In the genomic region with DNA sequence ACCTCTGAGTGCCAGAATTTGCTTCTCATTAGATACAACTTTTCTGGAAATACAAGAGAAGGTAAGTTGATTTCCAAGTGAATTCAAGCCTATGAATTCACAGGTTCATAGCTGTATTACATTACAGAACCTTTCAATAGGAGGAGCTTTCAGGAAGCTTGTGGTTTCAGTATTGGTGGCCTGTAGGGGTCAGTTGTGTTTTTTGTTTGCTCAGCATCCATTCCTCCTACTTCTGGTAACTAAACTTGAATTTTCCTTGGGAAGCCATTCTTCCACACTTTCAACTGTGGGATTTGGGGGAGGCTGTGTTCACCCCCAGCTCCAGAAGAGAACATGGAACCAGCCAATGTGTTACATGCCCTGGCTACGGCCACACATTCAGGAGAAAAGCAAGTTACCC, we compare ENCODE assay signal across 16 cellular contexts. TPM values are rescaled to one million over a fixed set of nuclear protein-coding genes. Genes with fewer than 3 reads are reported as not detected.
A peak's percentile ranks its signal among the peaks of the same experiment; 100 is the strongest.
DNase-seq lines count a peak whose midpoint lies in the region; ATAC-seq and TF ChIP-seq lines count a peak whose summit lies in the region.
"Had no signal": no experiment of that assay in that cellular context is flagged by ENCODE, and none has a peak within 500 bp of the region (broad histone marks: within the 10 kb centered on the region; RNA-seq: fewer than 3 reads in every experiment).

No MANE protein-coding gene starts in this region.

- no peak overlapping the region for H2BK15ac ChIP-seq in H9 (ENCODE audit: low read depth, low read length)

- WGBS in H9 (ENCODE audit: extremely low coverage, insufficient read length, low lambda C conversion rate) = no CpG with 5 or more reads among the region's 1 CpG
- WGBS in hepatocyte (ENCODE audit: low lambda C conversion rate, missing lambda C conversion rate) = 79% methylated on average over 1 of the region's 1 CpG

- H3K4me2 ChIP-seq in H9 (ENCODE audit: insufficient read depth, insufficient read length, low read length) (no peak overlapping the region), hepatocyte (no peak overlapping the region)

- H3K4me3 ChIP-seq in hepatocyte = no peak overlapping the region
- H3K4me3 ChIP-seq: BLaER1 treated with 17β-estradiol and CSF1 and Interleukin-3, amounts not matched to agents 10 nM and 100 nM; body of pancreas; SJSA1 had no signal

- H3T11ph ChIP-seq in H9 (ENCODE audit: low read length) = no peak overlapping the region

- H2AFZ ChIP-seq in H9 (ENCODE audit: low read length) (no peak overlapping the region), hepatocyte (no peak overlapping the region)

- H3K36me3 Mint-ChIP-seq in H9 (ENCODE audit: insufficient read depth in 1 of 3, low read depth in 3 of 3) = no peaks in the 10 kb centered on the region
- H3K36me3 Mint-ChIP-seq: naive B cell had no signal

- H3K9me2 ChIP-seq in hepatocyte (replicated peaks; ENCODE audit: insufficient read depth) = no peaks in the 10 kb centered on the region

- H3K79me1 ChIP-seq in H9 (ENCODE audit: insufficient read depth, low read depth, low read length, poor library complexity, severe bottlenecking) = no peaks in the 10 kb centered on the region

- DNase-seq in Caki2 (ENCODE audit: low read depth) (peak; percentile 28), H9 (no peak), SK-MEL-5 (ENCODE audit: low read depth, low spot score) (peak; percentile 52), hepatocyte (ENCODE audit: low spot score) (no peak), GM20000 (ENCODE audit: low spot score) (no peak), DMS53 treated with DMSO at 0.1 percent for 48 hours (lab: John Stamatoyannopoulos, UW; ENCODE audit: unreplicated experiment) (no peak)
- DNase-seq: activated CD4-positive, CD25-positive, alpha-beta regulatory T cell treated with anti-CD3 and anti-CD28 coated beads, Interleukin-2, amount 50 U/mL, for 72 hours; activated T-cell treated with anti-CD3 and anti-CD28 coated beads, Interleukin-2, amount 50 U/mL, for 48 hours; body of pancreas; Karpas-422; naive B cell had no signal

- H3K79me2 ChIP-seq in H9 (ENCODE audit: insufficient read depth, low read length) (no peaks in the 10 kb centered on the region), hepatocyte (no peaks in the 10 kb centered on the region)

- no peak overlapping the region for H3K9ac ChIP-seq in H9 (ENCODE audit: extremely low read depth, insufficient read length, low read length)
- H3K9ac ChIP-seq: BLaER1 treated with 17β-estradiol and CSF1 and Interleukin-3, amounts not matched to agents 10 nM and 100 nM had no signal

- no peak overlapping the region for H2AK5ac ChIP-seq in H9 (ENCODE audit: insufficient read length, low read length)

- H3K4me1 Mint-ChIP-seq in H9 = peaks cover 4 to 6% of the 10 kb centered on the region in 2 experiments

- H3K4me3 Mint-ChIP-seq in H9 = no peak overlapping the region
- H3K4me3 Mint-ChIP-seq: naive B cell had no signal

- H4K20me1 ChIP-seq in H9 (ENCODE audit: control insufficient read depth, insufficient read depth, insufficient read length) (no peaks in the 10 kb centered on the region), hepatocyte (ENCODE audit: insufficient read depth, poor library complexity, severe bottlenecking) (no peaks in the 10 kb centered on the region)
- H4K20me1 ChIP-seq: BLaER1 treated with 17β-estradiol and CSF1 and Interleukin-3, amounts not matched to agents 10 nM and 100 nM had no signal

- H2BK12ac ChIP-seq in H9 (ENCODE audit: insufficient read length, low read depth, low read length) = no peak overlapping the region

- no peak overlapping the region for H2BK5ac ChIP-seq in H9 (ENCODE audit: insufficient read length, low read length)

- ATAC-seq in HG03439 (IDR thresholded peaks at IDR 0.05; ENCODE audit: unreplicated experiment) (no peak), GM21360 (IDR thresholded peaks at IDR 0.05; ENCODE audit: unreplicated experiment) (no peak)
- ATAC-seq: body of pancreas, sciatic nerve had no signal

- H3K27me3 ChIP-seq in H9 (ENCODE audit: insufficient read depth, low read length) (no peaks in the 10 kb centered on the region), hepatocyte (no peaks in the 10 kb centered on the region)
- H3K27me3 ChIP-seq: BLaER1 treated with 17β-estradiol and CSF1 and Interleukin-3, amounts not matched to agents 10 nM and 100 nM; body of pancreas; SJSA1 had no signal

- H3K27ac ChIP-seq in H9 (ENCODE audit: insufficient read length, low read depth, low read length) (no peak overlapping the region), hepatocyte (no peak overlapping the region)
- H3K27ac ChIP-seq: BLaER1 treated with 17β-estradiol and CSF1 and Interleukin-3, amounts not matched to agents 10 nM and 100 nM; body of pancreas; SJSA1 had no signal

- no peak overlapping the region for H4K91ac ChIP-seq in H9 (ENCODE audit: insufficient read length, low read depth, low read length)

- H3K9me3 Mint-ChIP-seq in H9 = no peaks in the 10 kb centered on the region
- H3K9me3 Mint-ChIP-seq: naive B cell had no signal

- no peaks in the 10 kb centered on the region for H3K36me3 ChIP-seq in hepatocyte (replicated peaks; ENCODE audit: insufficient read depth, low read depth)
- H3K36me3 ChIP-seq: BLaER1 treated with 17β-estradiol and CSF1 and Interleukin-3, amounts not matched to agents 10 nM and 100 nM; SJSA1 had no signal

- H4K5ac ChIP-seq in H9 (ENCODE audit: insufficient read length, low read depth, low read length) = no peak overlapping the region

- no peak overlapping the region for H3K4ac ChIP-seq in H9 (ENCODE audit: low read depth, low read length)

- no peak overlapping the region for H3K56ac ChIP-seq in H9 (ENCODE audit: insufficient read length, low read depth, low read length)

- in situ Hi-C loops in Caki2 (cut with HindIII; ENCODE audit: low pct_unique_long_range_greater_than_20kb, low sequenced_read_pairs) = loop anchor here (25.0 kb wide), 1 partner anchor 107 kb away; no protein-coding TSS in a partner anchor
- in situ Hi-C loops in SK-MEL-5 (cut with HindIII; ENCODE audit: low pct_unique_long_range_greater_than_20kb, low sequenced_read_pairs) = no loop called here

- no peak overlapping the region for H3K23ac ChIP-seq in H9 (ENCODE audit: insufficient read length, low read depth, low read length)

- H2BK120ac ChIP-seq in H9 (ENCODE audit: low read depth, low read length, poor library complexity, severe bottlenecking) = no peak overlapping the region

- H3K27ac Mint-ChIP-seq in H9 = no peak overlapping the region

- no peak overlapping the region for H2BK20ac ChIP-seq in H9 (ENCODE audit: low read depth, low read length, poor library complexity, severe bottlenecking)

- TF ChIP-seq CTCF in H9 (conservative IDR thresholded peaks at IDR 0.05) = peak; percentile 40; the same call in 2 of the 3 replicates
- TF ChIP-seq CTCF in hepatocyte (IDR thresholded peaks at IDR 0.05; ENCODE audit: poor library complexity) = peak; percentile 10
- TF ChIP-seq CTCF in GM20000 (IDR thresholded peaks at IDR 0.05; ENCODE audit: extremely low read depth, missing control alignments) = no peak

- H3K4me1 ChIP-seq in H9 (ENCODE audit: insufficient read depth, low read length) (no peaks in the 10 kb centered on the region; the same call in 1 of the 2 replicates), hepatocyte (ENCODE audit: insufficient read depth) (no peaks in the 10 kb centered on the region)

- H3K9me3 ChIP-seq in H9 (ENCODE audit: control insufficient read depth, low read depth, low read length) = no peaks in the 10 kb centered on the region
- H3K9me3 ChIP-seq in hepatocyte (ENCODE audit: low read depth) = no peaks in the 10 kb centered on the region
- H3K9me3 ChIP-seq: BLaER1 treated with 17β-estradiol and CSF1 and Interleukin-3, amounts not matched to agents 10 nM and 100 nM; body of pancreas; SJSA1 had no signal

- H3K27me3 Mint-ChIP-seq in H9 (ENCODE audit: low read depth) = peaks cover 17% of the 10 kb centered on the region

- no peak overlapping the region for H3K14ac ChIP-seq in H9 (ENCODE audit: insufficient read depth, low read length)

- no peak overlapping the region for H3K18ac ChIP-seq in H9 (ENCODE audit: insufficient read length, low read depth, low read length)

- no peak overlapping the region for H4K8ac ChIP-seq in H9 (replicated peaks; ENCODE audit: insufficient read length, low read depth, low read length)

- no peaks in the 10 kb centered on the region for H3K23me2 ChIP-seq in H9 (ENCODE audit: insufficient read length, low read depth, low read length, poor library complexity, severe bottlenecking)

RNA-seq across cellular contexts. Expression of a gene that starts 5.6 kb away (rescaled TPM):
- 62.0 and 79.2 TPM in 2 replicates for total RNA-seq in Caki2 (2014; rRNA removed; shearing (Covaris generic); ENCODE audit: low replicate concordance)
- total RNA-seq in H9 (2021) = 19.0 and 20.6 TPM in 2 replicates
- 182 and 186 TPM in 2 replicates for total RNA-seq in SK-MEL-5 (2014; rRNA removed; shearing (Covaris generic))
- polyA plus RNA-seq in SK-MEL-5 (2015; cell fraction: cytosol; rRNA removed) = 175 and 190 TPM in 2 replicates
- polyA plus RNA-seq in SK-MEL-5 (2015; cell fraction: nucleus; rRNA removed) = 14.5 and 28.8 TPM in 2 replicates
- 111 and 120 TPM in 2 replicates for total RNA-seq in hepatocyte
- polyA plus RNA-seq in hepatocyte = 196 and 262 TPM in 2 replicates

RNA-seq across cellular contexts. Expression of a gene that starts 43.7 kb away (rescaled TPM):
- 1.5 TPM in 1 of 2 replicates, not detected in the other for total RNA-seq in Caki2 (2014; rRNA removed; shearing (Covaris generic); ENCODE audit: low replicate concordance)
- total RNA-seq in H9 (2021) (0.52 and 0.53 TPM in 2 replicates), hepatocyte (4.4 and 7.2 TPM in 2 replicates)
- total RNA-seq in SK-MEL-5 (2014; rRNA removed; shearing (Covaris generic)) = 1.9 and 2.0 TPM in 2 replicates
- polyA plus RNA-seq in SK-MEL-5 (2015; cell fraction: cytosol; rRNA removed) = 1.5 and 1.6 TPM in 2 replicates
- 13.3 and 14.3 TPM in 2 replicates for polyA plus RNA-seq in SK-MEL-5 (2015; cell fraction: nucleus; rRNA removed)
- polyA plus RNA-seq in hepatocyte = 0.50 and 0.89 TPM in 2 replicates

RNA-seq across cellular contexts. Expression of a gene that starts 55.5 kb away (rescaled TPM):
- total RNA-seq in Caki2 (2014; rRNA removed; shearing (Covaris generic); ENCODE audit: low replicate concordance) = 2.6 and 4.5 TPM in 2 replicates
- total RNA-seq in H9 (2021) (3.3 and 3.6 TPM in 2 replicates), hepatocyte (11.9 and 13.8 TPM in 2 replicates)
- 8.0 and 9.6 TPM in 2 replicates for total RNA-seq in SK-MEL-5 (2014; rRNA removed; shearing (Covaris generic))
- polyA plus RNA-seq in SK-MEL-5 (2015; cell fraction: cytosol; rRNA removed) = 4.6 and 5.4 TPM in 2 replicates
- polyA plus RNA-seq in SK-MEL-5 (2015; cell fraction: nucleus; rRNA removed) = 9.4 and 9.8 TPM in 2 replicates
- 7.4 and 10.1 TPM in 2 replicates for polyA plus RNA-seq in hepatocyte

Comparison
In these comparisons a context has a peak if more than half of its experiments do, and no peak if none do; other contexts are left out.
1. DNase-seq: peak in Caki2 (single experiment) and SK-MEL-5 (single experiment); none in H9 (single experiment), hepatocyte (single experiment), GM20000 (single experiment) and DMS53 treated with DMSO at 0.1 percent for 48 hours (single experiment).